ENCODE assay signal across 26 cellular contexts in the genomic region with DNA sequence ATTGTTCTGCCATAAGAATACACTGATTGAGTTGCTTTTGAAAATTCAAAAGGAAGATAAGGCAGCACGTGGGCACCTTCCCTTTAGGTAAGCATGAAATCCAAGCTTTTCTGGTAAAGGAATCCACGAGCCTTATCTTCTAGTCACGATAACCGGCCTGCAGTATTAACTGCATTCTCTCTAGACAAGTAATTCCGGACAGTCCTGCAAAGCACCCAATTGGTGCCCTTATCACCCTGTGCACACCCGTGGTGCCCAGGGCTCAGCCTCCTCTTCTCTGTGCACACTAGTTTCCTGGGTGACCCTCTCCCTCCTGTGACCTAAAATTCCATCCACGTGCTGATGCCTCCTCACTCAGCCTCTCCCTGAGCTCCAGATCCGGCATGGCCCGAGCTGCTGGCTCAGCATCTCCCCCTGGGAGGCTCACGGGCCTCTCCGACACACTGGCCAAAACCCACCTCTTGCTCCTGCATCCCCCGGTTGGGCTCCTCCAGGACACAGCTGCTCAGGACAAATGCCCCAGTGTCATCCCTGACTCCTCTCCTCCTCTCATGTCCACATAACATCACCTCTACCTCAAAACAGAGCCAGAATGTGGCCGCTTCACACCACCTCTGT.
A peak's percentile ranks its signal among the peaks of the same experiment; 100 is the strongest.
DNase-seq lines count a peak whose midpoint lies in the region; ATAC-seq, FAIRE-seq and TF ChIP-seq lines count a peak whose summit lies in the region.
"Had no signal": no experiment of that assay in that cellular context is flagged by ENCODE, and none has a peak within 500 bp of the region (broad histone marks: within the 10 kb centered on the region; RNA-seq: fewer than 3 reads in every experiment).

No MANE protein-coding gene starts in this region.

- peaks cover 2% of the 10 kb centered on the region; the same call in 1 of the 2 replicates for H3K23me2 ChIP-seq in H1 (ENCODE audit: low read depth, low read length)

- H3K9ac ChIP-seq in H1 (replicated peaks in 1 of 4; ENCODE audit: extremely low read depth in 1 of 4, low read depth in 3 of 4, low read length in 3 of 4) = no peak overlapping the region
- H3K9ac ChIP-seq: KMS-11, SK-N-SH had no signal

- H3K4me2 ChIP-seq in A549 (no peak overlapping the region), H1 (ENCODE audit: insufficient read depth in 1 of 2, low read depth in 2 of 2, low read length in 2 of 2) (no peak overlapping the region)
- H3K4me2 ChIP-seq: KMS-11, SK-N-SH had no signal

- H4K91ac ChIP-seq in H1 (replicated peaks; ENCODE audit: insufficient read length, low read length) = no peak overlapping the region

- H4K8ac ChIP-seq in H1 (ENCODE audit: extremely low read depth, insufficient read depth, low read length) = no peak overlapping the region; the same call in 1 of the 2 replicates

- no peak overlapping the region for H3K14ac ChIP-seq in H1 (ENCODE audit: insufficient read length)

- peak; percentile 22; a peak in 3 of 6 replicates for ATAC-seq in A549
- ATAC-seq in left lung = no peak
- no peak for ATAC-seq in HG02623 (IDR thresholded peaks at IDR 0.05; ENCODE audit: unreplicated experiment)
- ATAC-seq: stimulated activated naive CD8-positive, alpha-beta T cell treated with anti-CD3 and anti-CD28 coated beads, Interleukin-15, amount 100 ng/mL, for 72 hours had no signal

- POLR2A ChIA-PET in A549 (lab: Yijun Ruan, JAX) = no interaction called here
- POLR2A ChIA-PET in H1 (lab: Charles Lee; ENCODE audit: partially characterized antibody) = interaction anchor here (0.6 to 2.8 kb wide), 3 partner anchors 11 to 64 kb away, joined by 3 to 13 read pairs (median 4); a partner anchor contains a TSS
- POLR2A ChIA-PET in activated CD4-positive, alpha-beta memory T cell treated with anti-CD3 and anti-CD28 coated beads for 36 hours (lab: Charles Lee) = no interaction called here

- no peak for TF ChIP-seq RAD21 in A549 (conservative IDR thresholded peaks at IDR 0.05 in 1 of 2, IDR thresholded peaks at IDR 0.05 in 1 of 2)
- TF ChIP-seq RAD21 in H1 (IDR thresholded peaks at IDR 0.05 in 1 of 2, conservative IDR thresholded peaks at IDR 0.05 in 1 of 2; ENCODE audit: low read depth in 2 of 2, low read length in 2 of 2) = no peak

- no peak overlapping the region for H3K18ac ChIP-seq in H1 (ENCODE audit: extremely low read depth, low read length)

- TF ChIP-seq CTCF in A549 (IDR thresholded peaks at IDR 0.05) = no peak
- no peak for TF ChIP-seq CTCF in H1 (IDR thresholded peaks at IDR 0.05; ENCODE audit: control extremely low read depth in 1 of 3, insufficient read depth in 1 of 3, low read depth in 1 of 3, low read length in 3 of 3)
- TF ChIP-seq CTCF in mesothelial cell of epicardium (IDR thresholded peaks at IDR 0.05; ENCODE audit: unreplicated experiment) = no peak
- TF ChIP-seq CTCF in left lung (IDR thresholded peaks at IDR 0.05) = no peak

- intact Hi-C loops in left lung (cut with DNase I) = no loop called here
- intact Hi-C loops in activated CD4-positive, alpha-beta memory T cell treated with anti-CD3 and anti-CD28 coated beads for 36 hours (cut with micrococcal nuclease) = no loop called here

- H2BK12ac ChIP-seq in H1 (ENCODE audit: low read depth, low read length) = no peak overlapping the region

- H3K4me1 ChIP-seq in A549 (peaks cover 77% of the 10 kb centered on the region), H1 (replicated peaks in 1 of 4; ENCODE audit: control insufficient read depth in 3 of 4, insufficient read depth in 4 of 4, low read length in 3 of 4) (peaks cover 0 to 17% (median 9%) of the 10 kb centered on the region in 4 experiments; a peak in 5 of 7 replicates), left lung (peaks cover 17 to 64% of the 10 kb centered on the region in 2 donors)

- H3K27ac ChIP-seq in A549 (no peak overlapping the region; a peak in 1 of 6 replicates), H1 (ENCODE audit: low read depth, low read length) (no peak overlapping the region), left lung (no peak overlapping the region)
- H3K27ac ChIP-seq: epithelial cell of prostate, KMS-11, prostate gland had no signal

- H3K4me1 Mint-ChIP-seq in mesothelial cell of epicardium = peaks cover 65% of the 10 kb centered on the region
- peaks cover 32% of the 10 kb centered on the region for H3K4me1 Mint-ChIP-seq in activated CD4-positive, alpha-beta memory T cell treated with anti-CD3 and anti-CD28 coated beads for 36 hours (ENCODE audit: low read depth)

- CTCF ChIA-PET in A549 (lab: Yijun Ruan, JAX) = no interaction called here
- CTCF ChIA-PET in H1 (lab: Charles Lee; ENCODE audit: partially characterized antibody) = interaction anchor here (0.7 to 2.9 kb wide), 10 partner anchors 12 to 109 kb away, joined by 3 to 7 read pairs (median 3); no protein-coding TSS in a partner anchor
- CTCF ChIA-PET in activated CD4-positive, alpha-beta memory T cell treated with anti-CD3 and anti-CD28 coated beads for 36 hours (lab: Charles Lee) = no interaction called here

- no peak overlapping the region for H2BK5ac ChIP-seq in H1 (ENCODE audit: low read depth, low read length)

- no peak overlapping the region for H3K4me3 Mint-ChIP-seq in mesothelial cell of epicardium
- no peak overlapping the region for H3K4me3 Mint-ChIP-seq in activated CD4-positive, alpha-beta memory T cell treated with anti-CD3 and anti-CD28 coated beads for 36 hours
- H3K4me3 Mint-ChIP-seq: stimulated activated naive CD8-positive, alpha-beta T cell treated with anti-CD3 and anti-CD28 coated beads, Interleukin-15, amount 100 ng/mL, for 72 hours; T-helper 1 cell treated with Interleukin-12 subunit alpha and Interleukin-12 subunit beta and Interleukin-4 antibody, amounts not matched to agents 30 μg/mL and 1 μg/mL, for 36 hours had no signal

- H3K27me3 Mint-ChIP-seq in mesothelial cell of epicardium (ENCODE audit: low read depth) = no peaks in the 10 kb centered on the region
- no peaks in the 10 kb centered on the region for H3K27me3 Mint-ChIP-seq in activated CD4-positive, alpha-beta memory T cell treated with anti-CD3 and anti-CD28 coated beads for 36 hours
- H3K27me3 Mint-ChIP-seq: CD8-positive, alpha-beta memory T cell; stimulated activated naive CD8-positive, alpha-beta T cell treated with anti-CD3 and anti-CD28 coated beads, Interleukin-15, amount 100 ng/mL, for 72 hours had no signal

- H3K4me3 ChIP-seq in A549 (no peak overlapping the region), H1 (ENCODE audit: extremely low read depth in 1 of 4, insufficient read depth in 2 of 4, low read depth in 3 of 4, low read length in 4 of 4) (no peak overlapping the region), left lung (no peak overlapping the region)
- H3K4me3 ChIP-seq: prostate gland, thyroid gland had no signal

- H3K27me3 ChIP-seq in H1 (replicated peaks in 1 of 4; ENCODE audit: control insufficient read depth in 3 of 4, extremely low read depth in 1 of 4, insufficient read depth in 3 of 4, low read length in 3 of 4) (no peaks in the 10 kb centered on the region), left lung (no peaks in the 10 kb centered on the region)
- H3K27me3 ChIP-seq: thyroid gland had no signal

- no peaks in the 10 kb centered on the region; a peak in 1 of 8 replicates for H3K36me3 ChIP-seq in H1 (ENCODE audit: control insufficient read depth in 2 of 4, insufficient read depth in 4 of 4, low read length in 3 of 4)
- no peaks in the 10 kb centered on the region for H3K36me3 ChIP-seq in left lung
- H3K36me3 ChIP-seq: prostate gland, thyroid gland had no signal

- no peak overlapping the region for H2AK5ac ChIP-seq in H1 (ENCODE audit: low read depth, low read length)

- no peak overlapping the region for H3K4ac ChIP-seq in H1 (replicated peaks; ENCODE audit: insufficient read length, low read depth, low read length)

- peaks cover 31% of the 10 kb centered on the region for H3K79me1 ChIP-seq in H1 (ENCODE audit: low read depth, low read length)

- no peak overlapping the region for H2BK120ac ChIP-seq in H1 (replicated peaks; ENCODE audit: low read depth, low read length)

- DNase-seq in A549 (ENCODE audit: low read depth in 1 of 2, low spot score in 1 of 2) (no peak), NCI-H226 (peak; percentile 44), H1 (ENCODE audit: low read depth in 1 of 2, low spot score in 2 of 2) (no peak), mesothelial cell of epicardium (ENCODE audit: low spot score in 2 of 2, unreplicated experiment in 2 of 2) (no peak), left lung (no peak), NCI-H2029 (lab: John Stamatoyannopoulos, UW) (no peak)
- no peak for DNase-seq in activated CD4-positive, alpha-beta memory T cell treated with anti-CD3 and anti-CD28 coated beads for 36 hours
- DNase-seq: activated CD8-positive, alpha-beta memory T cell treated with anti-CD3 and anti-CD28 coated beads for 24 hours; activated gamma-delta T cell; CD8-positive, alpha-beta memory T cell; DMS153; HCEC 1CT; kidney glomerular epithelial cell; mammary epithelial cell; NCI-H1417 treated with DMSO at 0.1 percent for 48 hours; NCI-H2107; NCI-H446 treated with DMSO at 0.1 percent for 48 hours; SK-N-SH; stimulated activated naive CD8-positive, alpha-beta T cell treated with anti-CD3 and anti-CD28 coated beads, Interleukin-15, amount 100 ng/mL, for 72 hours; thyroid gland had no signal

- no peak overlapping the region for H4K5ac ChIP-seq in H1 (ENCODE audit: insufficient read length, low read depth, low read length)

- H2BK15ac ChIP-seq in H1 (ENCODE audit: low read length) = 0 out of 2 replicates have a peak overlapping the region, but pooled peaks have one; percentile 40

- FAIRE-seq in A549 (lab: Jason Lieb, UNC) (no peak), H1 (lab: Jason Lieb, UNC) (no peak)
- FAIRE-seq: A204.1 had no signal

- no peak overlapping the region for H3K23ac ChIP-seq in H1 (ENCODE audit: insufficient read length)

- H3K36me3 Mint-ChIP-seq in mesothelial cell of epicardium = peaks cover 6% of the 10 kb centered on the region
- no peaks in the 10 kb centered on the region for H3K36me3 Mint-ChIP-seq in activated CD4-positive, alpha-beta memory T cell treated with anti-CD3 and anti-CD28 coated beads for 36 hours

- no peak overlapping the region for H2BK20ac ChIP-seq in H1 (ENCODE audit: low read length)

- H3K9me3 Mint-ChIP-seq in mesothelial cell of epicardium = peaks cover 7% of the 10 kb centered on the region
- no peaks in the 10 kb centered on the region for H3K9me3 Mint-ChIP-seq in activated CD4-positive, alpha-beta memory T cell treated with anti-CD3 and anti-CD28 coated beads for 36 hours
- H3K9me3 Mint-ChIP-seq: CD8-positive, alpha-beta memory T cell; stimulated activated naive CD8-positive, alpha-beta T cell treated with anti-CD3 and anti-CD28 coated beads, Interleukin-15, amount 100 ng/mL, for 72 hours; T-helper 1 cell treated with Interleukin-12 subunit alpha and Interleukin-12 subunit beta and Interleukin-4 antibody, amounts not matched to agents 30 μg/mL and 1 μg/mL, for 36 hours had no signal

- H2AFZ ChIP-seq in H1 (ENCODE audit: low read length) = no peak overlapping the region

- TF ChIP-seq EP300 in A549 (IDR thresholded peaks at IDR 0.05) = no peak
- no peak for TF ChIP-seq EP300 in H1 (IDR thresholded peaks at IDR 0.05; ENCODE audit: borderline replicate concordance in 1 of 2, low read depth in 2 of 2, low read length in 2 of 2)

- H3K9me3 ChIP-seq in A549 (no peaks in the 10 kb centered on the region), H1 (ENCODE audit: insufficient read depth in 2 of 2, low read depth in 1 of 2, low read length in 1 of 2) (no peaks in the 10 kb centered on the region), left lung (no peaks in the 10 kb centered on the region)
- H3K9me3 ChIP-seq: prostate gland, SK-N-SH, thyroid gland had no signal

- WGBS in A549 (ENCODE audit: missing lambda C conversion rate) = 86% methylated on average over 13 of the region's 13 CpGs
- WGBS in H1 (ENCODE audit: extremely low coverage in 1 of 2, insufficient coverage in 1 of 2, insufficient read length in 1 of 2, insufficient replicate concordance in 2 of 2, low coverage in 1 of 2, low lambda C conversion rate in 2 of 2, missing lambda C conversion rate in 1 of 2), 2 experiments = 85% methylated on average over 13 of the region's 13 CpGs; no CpG with 5 or more reads in 1 of the 2 experiments

- no peak overlapping the region for H3K56ac ChIP-seq in H1 (replicated peaks; ENCODE audit: insufficient read length, low read depth, low read length)

- TF ChIP-seq POLR2A in A549 (IDR thresholded peaks at IDR 0.05; ENCODE audit: low read length) (no peak), H1 (IDR thresholded peaks at IDR 0.05; ENCODE audit: control extremely low read depth in 1 of 2, low read depth in 2 of 2, low read length in 2 of 2) (no peak)

- peak overlapping the region; percentile 10 for H3K27ac Mint-ChIP-seq in mesothelial cell of epicardium
- H3K27ac Mint-ChIP-seq in activated CD4-positive, alpha-beta memory T cell treated with anti-CD3 and anti-CD28 coated beads for 36 hours = no peak overlapping the region
- H3K27ac Mint-ChIP-seq: T-helper 1 cell treated with Interleukin-12 subunit alpha and Interleukin-12 subunit beta and Interleukin-4 antibody, amounts not matched to agents 30 μg/mL and 1 μg/mL, for 36 hours had no signal

- H3K79me2 ChIP-seq in H1 (ENCODE audit: control insufficient read depth in 1 of 2, insufficient read depth in 2 of 2, low read length in 2 of 2) = peaks cover 4 to 89% of the 10 kb centered on the region in 2 experiments

- peaks cover 9 to 29% of the 10 kb centered on the region in 2 experiments for H4K20me1 ChIP-seq in H1 (replicated peaks in 1 of 2; ENCODE audit: control insufficient read depth in 1 of 2, insufficient read depth in 2 of 2, low read length in 2 of 2)

Comparison
In these comparisons a context has a peak if more than half of its experiments do, and no peak if none do; other contexts are left out.
1. ATAC-seq: peak in A549 (2 of 2); none in left lung (single experiment) and HG02623 (single experiment).